Comparison of ENCODE assay signal across 15 cellular contexts in genomic region chr1:115674011-115674410, GRCh38.
"Had no signal": no experiment of that assay in that cellular context is flagged by ENCODE, and none has a peak within 500 bp of the region (broad histone marks: within the 10 kb centered on the region; RNA-seq: fewer than 3 reads in every experiment).

No MANE protein-coding gene starts in this region.

- H3K4me3 ChIP-seq: ascending aorta, breast epithelium, ovary, thoracic aorta had no signal

- H3K9me3 ChIP-seq: ascending aorta, breast epithelium, ovary, thoracic aorta had no signal

- H3K27me3 ChIP-seq: ascending aorta, breast epithelium, ovary had no signal

- H3K9me3 Mint-ChIP-seq: activated naive CD8-positive, alpha-beta T cell treated with anti-CD3 and anti-CD28 coated beads for 36 hours; activated T-helper 1 cell treated with anti-CD3 and anti-CD28 coated beads, Interleukin-12 subunit alpha, Interleukin-12 subunit beta, Interleukin-2, Interleukin-4 antibody, amounts not matched to agents 30 ng/mL and 10 ng/mL and 1 ng/mL, durations not matched to agents 14 hours and 24 hours and 36 hours had no signal

- H3K36me3 Mint-ChIP-seq: activated naive CD8-positive, alpha-beta T cell treated with anti-CD3 and anti-CD28 coated beads for 36 hours had no signal

- H3K27ac ChIP-seq: ascending aorta, breast epithelium, ovary, thoracic aorta had no signal

- H3K27me3 Mint-ChIP-seq: activated naive CD8-positive, alpha-beta T cell treated with anti-CD3 and anti-CD28 coated beads for 36 hours had no signal

- DNase-seq: activated CD4-positive, CD25-positive, alpha-beta regulatory T cell treated with anti-CD3 and anti-CD28 coated beads, Interleukin-2, amount 50 U/mL, for 72 hours; activated naive CD8-positive, alpha-beta T cell treated with anti-CD3 and anti-CD28 coated beads for 36 hours; cerebellar nuclear complex; effector memory CD4-positive, alpha-beta T cell; foreskin melanocyte; kidney glomerular epithelial cell; mesendoderm; ovary; stimulated activated CD4-positive, alpha-beta T cell treated with anti-CD3 and anti-CD28 coated beads, Interleukin-12 subunit alpha, Interleukin-12 subunit beta, amount 100 ng/mL, for 4 hours; stimulated activated CD4-positive, alpha-beta T cell treated with anti-CD3 and anti-CD28 coated beads, Interleukin-2, amount 100 ng/mL, for 24 hours; T1000 had no signal

- H3K36me3 ChIP-seq: breast epithelium, ovary, thoracic aorta had no signal

- H3K4me1 Mint-ChIP-seq: activated naive CD8-positive, alpha-beta T cell treated with anti-CD3 and anti-CD28 coated beads for 36 hours had no signal

- H3K27ac Mint-ChIP-seq: activated naive CD8-positive, alpha-beta T cell treated with anti-CD3 and anti-CD28 coated beads for 36 hours; activated T-helper 1 cell treated with anti-CD3 and anti-CD28 coated beads, Interleukin-12 subunit alpha, Interleukin-12 subunit beta, Interleukin-2, Interleukin-4 antibody, amounts not matched to agents 30 ng/mL and 10 ng/mL and 1 ng/mL, durations not matched to agents 14 hours and 24 hours and 36 hours had no signal

- H3K4me1 ChIP-seq: breast epithelium had no signal

- H3K4me3 Mint-ChIP-seq: activated naive CD8-positive, alpha-beta T cell treated with anti-CD3 and anti-CD28 coated beads for 36 hours; activated T-helper 1 cell treated with anti-CD3 and anti-CD28 coated beads, Interleukin-12 subunit alpha, Interleukin-12 subunit beta, Interleukin-2, Interleukin-4 antibody, amounts not matched to agents 30 ng/mL and 10 ng/mL and 1 ng/mL, durations not matched to agents 14 hours and 24 hours and 36 hours had no signal
